15 cellular contexts compared by ENCODE assay signal in the genomic region with DNA sequence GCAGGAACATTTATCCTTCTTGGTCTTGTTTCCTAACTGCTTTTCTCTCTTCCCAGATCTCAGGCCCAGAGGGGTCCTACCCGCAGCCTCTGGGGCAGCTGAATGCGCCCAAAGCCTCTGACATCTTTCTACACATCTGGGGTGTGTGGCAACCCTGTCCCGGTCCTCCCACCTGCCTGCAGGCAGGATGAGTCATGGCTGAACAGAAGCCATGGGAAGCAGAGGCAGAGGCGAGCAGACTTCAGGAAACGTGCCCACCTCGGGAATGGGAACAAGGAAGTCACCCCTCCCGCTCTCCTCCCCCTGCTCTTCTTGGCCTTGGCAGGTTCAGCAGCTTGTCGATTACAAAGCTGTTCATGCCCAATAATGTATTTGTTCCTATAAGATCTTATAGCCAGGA. TPM values are rescaled to one million over a fixed set of nuclear protein-coding genes. Genes with fewer than 3 reads are reported as not detected.
A peak's percentile ranks its signal among the peaks of the same experiment; 100 is the strongest.
DNase-seq lines count a peak whose midpoint lies in the region; ATAC-seq, FAIRE-seq and TF ChIP-seq lines count a peak whose summit lies in the region.
"Had no signal": no experiment of that assay in that cellular context is flagged by ENCODE, and none has a peak within 500 bp of the region (broad histone marks: within the 10 kb centered on the region; RNA-seq: fewer than 3 reads in every experiment).

No MANE protein-coding gene starts in this region.

- TF ChIP-seq CTCF in NB4 (IDR thresholded peaks at IDR 0.05; ENCODE audit: low read depth, low read length): no peak
- TF ChIP-seq CTCF in endothelial cell of umbilical vein (IDR thresholded peaks at IDR 0.05; ENCODE audit: extremely low read depth in 1 of 2, insufficient read depth in 1 of 2, low read depth in 1 of 2, low read length in 2 of 2): no peak
- TF ChIP-seq CTCF in CD14-positive monocyte (IDR thresholded peaks at IDR 0.05): no peak

- POLR2A ChIA-PET in endothelial cell of umbilical vein (lab: Charles Lee): no interaction called here

- H3K36me3 ChIP-seq in endothelial cell of umbilical vein (ENCODE audit: control insufficient read depth in 2 of 2, extremely low read depth in 1 of 2, insufficient read depth in 2 of 2, low read length in 2 of 2) (no peaks in the 10 kb centered on the region), trophoblast cell (ENCODE audit: control insufficient read depth in 1 of 2, insufficient read depth in 2 of 2, low read length in 2 of 2) (no peaks in the 10 kb centered on the region)
- H3K36me3 ChIP-seq: heart left ventricle had no signal

- peaks cover 4 to 10% (median 8%) of the 10 kb centered on the region in 3 donors for H3K27me3 Mint-ChIP-seq in CD14-positive monocyte (ENCODE audit: low read depth in 3 of 3)

- no peak overlapping the region for H3K4me3 Mint-ChIP-seq in CD14-positive monocyte
- H3K4me3 Mint-ChIP-seq: activated CD8-positive, alpha-beta T cell treated with anti-CD3 and anti-CD28 coated beads, Interleukin-2, amount 10 ng/mL, durations not matched to agents 7 days and 5 days; memory B cell had no signal

- H2BK120ac ChIP-seq in trophoblast cell (ENCODE audit: insufficient read depth, low read length, poor library complexity): no peak overlapping the region

- H3K4me2 ChIP-seq in endothelial cell of umbilical vein (ENCODE audit: insufficient read depth, low read length) (no peak overlapping the region), trophoblast cell (ENCODE audit: low read length) (no peak overlapping the region)

- H2BK12ac ChIP-seq in trophoblast cell (ENCODE audit: low read length): no peak overlapping the region

- H3K4me3 ChIP-seq in NB4 (ENCODE audit: low read depth, low read length) (no peak overlapping the region), endothelial cell of umbilical vein (replicated peaks in 1 of 3; ENCODE audit: insufficient read depth in 1 of 3, low read depth in 1 of 3, low read length in 3 of 3) (no peak overlapping the region), trophoblast cell (ENCODE audit: low read depth, low read length) (no peak overlapping the region)
- H3K4me3 ChIP-seq: heart left ventricle, psoas muscle had no signal

- H4K20me1 ChIP-seq in endothelial cell of umbilical vein (replicated peaks; ENCODE audit: control insufficient read depth, extremely low read depth, insufficient read depth, low read length): no peaks in the 10 kb centered on the region

- peak; percentile 38 for DNase-seq in DMS153 (lab: John Stamatoyannopoulos, UW)
- DNase-seq in DMS153 treated with DMSO at 0.1 percent for 48 hours (lab: John Stamatoyannopoulos, UW; ENCODE audit: unreplicated experiment): no peak
- peak; percentile 42 for DNase-seq in NB4 (ENCODE audit: low read depth)
- peak; percentile 30 for DNase-seq in endothelial cell of umbilical vein (ENCODE audit: low read depth, low spot score)
- DNase-seq in trophoblast cell: peak; percentile 97
- DNase-seq in CD14-positive monocyte (ENCODE audit: low spot score): no peak
- DNase-seq: activated CD8-positive, alpha-beta T cell treated with anti-CD3 and anti-CD28 coated beads, Interleukin-2, amount 10 ng/mL, durations not matched to agents 7 days and 5 days; heart left ventricle; NCI-H1048; psoas muscle had no signal

- H3K9ac ChIP-seq in endothelial cell of umbilical vein (replicated peaks; ENCODE audit: extremely low read depth, insufficient read depth, low read length) (no peak overlapping the region), trophoblast cell (ENCODE audit: low read length) (no peak overlapping the region)

- no peak overlapping the region for H2AK5ac ChIP-seq in trophoblast cell (ENCODE audit: low read length)

- peaks cover 0 to 1% of the 10 kb centered on the region in 2 experiments for H3K27me3 ChIP-seq in endothelial cell of umbilical vein (ENCODE audit: control insufficient read depth in 2 of 2, insufficient read depth in 2 of 2, low read length in 2 of 2)
- H3K27me3 ChIP-seq in trophoblast cell (ENCODE audit: insufficient read depth, low read length): no peaks in the 10 kb centered on the region
- H3K27me3 ChIP-seq: heart left ventricle had no signal

- H2AFZ ChIP-seq in endothelial cell of umbilical vein (ENCODE audit: low read depth, low read length) (peak overlapping the region; percentile 59), trophoblast cell (ENCODE audit: insufficient read depth, low read length, poor library complexity) (no peak overlapping the region)

- H4K12ac ChIP-seq in trophoblast cell (ENCODE audit: low read depth, low read length): no peak overlapping the region

- H3K18ac ChIP-seq in trophoblast cell (ENCODE audit: low read length): no peak overlapping the region

- dilution Hi-C loops in endothelial cell of umbilical vein (cut with MboI; ENCODE audit: extremely low pct_ligation_motif_present, low sequenced_read_pairs): no loop called here

- no peak overlapping the region for H4K8ac ChIP-seq in trophoblast cell (ENCODE audit: low read depth, low read length)

- H3K4me1 ChIP-seq in endothelial cell of umbilical vein (ENCODE audit: control insufficient read depth, extremely low read depth, insufficient read depth, low read length): peaks cover 6% of the 10 kb centered on the region
- H3K4me1 ChIP-seq in trophoblast cell (ENCODE audit: control insufficient read depth in 1 of 2, insufficient read depth in 2 of 2, low read length in 2 of 2): peaks cover 2 to 3% of the 10 kb centered on the region in 2 experiments
- H3K4me1 ChIP-seq: heart left ventricle, psoas muscle had no signal

- H3K23ac ChIP-seq in trophoblast cell (ENCODE audit: low read length): no peak overlapping the region

- H2BK5ac ChIP-seq in trophoblast cell (ENCODE audit: low read depth, low read length, poor library complexity): no peak overlapping the region

- no peaks in the 10 kb centered on the region for H3K79me2 ChIP-seq in endothelial cell of umbilical vein (ENCODE audit: control insufficient read depth, insufficient read depth, low read length)
- H3K79me2 ChIP-seq in trophoblast cell (ENCODE audit: control insufficient read depth, insufficient read depth, low read length, poor library complexity): no peaks in the 10 kb centered on the region

- peaks cover 6% of the 10 kb centered on the region for H3K4me1 Mint-ChIP-seq in CD14-positive monocyte
- H3K4me1 Mint-ChIP-seq: memory B cell had no signal

- FAIRE-seq in endothelial cell of umbilical vein (lab: Jason Lieb, UNC): peak; percentile 65

- H4K91ac ChIP-seq in trophoblast cell (ENCODE audit: low read depth, low read length): no peak overlapping the region

- no CpG with 5 or more reads among the region's 8 CpGs for WGBS in trophoblast cell (ENCODE audit: extremely low coverage, insufficient coverage, insufficient read length)

- ATAC-seq in GM18868 (IDR thresholded peaks at IDR 0.05; ENCODE audit: unreplicated experiment): no peak
- ATAC-seq in GM19455 (IDR thresholded peaks at IDR 0.05; ENCODE audit: unreplicated experiment): no peak
- ATAC-seq: activated CD8-positive, alpha-beta T cell treated with anti-CD3 and anti-CD28 coated beads, Interleukin-2, amount 10 ng/mL, durations not matched to agents 7 days and 5 days; activated naive CD4-positive, alpha-beta T cell treated with anti-CD3 and anti-CD28 coated beads, Interleukin-2, amount 50 U/mL, for 72 hours had no signal

- no peak overlapping the region for H3K4ac ChIP-seq in trophoblast cell (ENCODE audit: low read depth, low read length)

- no peak overlapping the region for H3K14ac ChIP-seq in trophoblast cell (ENCODE audit: low read length)

- H3K9me3 ChIP-seq in endothelial cell of umbilical vein (replicated peaks; ENCODE audit: control insufficient read depth, insufficient read depth, low read length) (no peaks in the 10 kb centered on the region), trophoblast cell (ENCODE audit: insufficient read depth, low read depth, low read length) (peaks cover 2% of the 10 kb centered on the region)
- H3K9me3 ChIP-seq: psoas muscle had no signal

- TF ChIP-seq POLR2A in NB4 (IDR thresholded peaks at IDR 0.05; ENCODE audit: extremely low read depth, insufficient read length) (no peak), endothelial cell of umbilical vein (IDR thresholded peaks at IDR 0.05; ENCODE audit: low read depth, low read length) (no peak)

- no peaks in the 10 kb centered on the region for H3K9me1 ChIP-seq in endothelial cell of umbilical vein (replicated peaks; ENCODE audit: control insufficient read depth, extremely low read depth, insufficient read depth, low read length)

- H3K79me1 ChIP-seq in trophoblast cell (ENCODE audit: low read length): no peaks in the 10 kb centered on the region

- BruUV-seq in endothelial cell of umbilical vein (replicated peaks; lab: Mats Ljungman, UMichigan): no TSS peak

- H3K27ac ChIP-seq in endothelial cell of umbilical vein (ENCODE audit: insufficient read depth, low read depth, low read length) (no peak overlapping the region), trophoblast cell (ENCODE audit: low read depth, low read length) (no peak overlapping the region)
- H3K27ac ChIP-seq: 22Rv1, heart left ventricle, psoas muscle had no signal

- CTCF ChIA-PET in endothelial cell of umbilical vein (lab: Charles Lee): interaction anchor here (0.7 to 2.1 kb wide), 5 partner anchors 9 to 682 kb away, joined by 3 to 12 read pairs (median 3); partner anchors contain the start of gene KCNF1

- no peak overlapping the region for H3K27ac Mint-ChIP-seq in CD14-positive monocyte
- H3K27ac Mint-ChIP-seq: activated CD8-positive, alpha-beta T cell treated with anti-CD3 and anti-CD28 coated beads, Interleukin-2, amount 10 ng/mL, durations not matched to agents 7 days and 5 days; activated naive CD4-positive, alpha-beta T cell treated with anti-CD3 and anti-CD28 coated beads, Interleukin-2, amount 50 U/mL, for 72 hours; memory B cell had no signal

- intact Hi-C loops in endothelial cell of umbilical vein (cut with micrococcal nuclease) (loop anchor here (2.0 kb wide), 1 partner anchor 68 kb away; no protein-coding TSS in a partner anchor), CD14-positive monocyte (cut with micrococcal nuclease) (no loop called here)

- H3K36me3 Mint-ChIP-seq in CD14-positive monocyte: no peaks in the 10 kb centered on the region
- H3K36me3 Mint-ChIP-seq: activated naive CD4-positive, alpha-beta T cell treated with anti-CD3 and anti-CD28 coated beads, Interleukin-2, amount 50 U/mL, for 72 hours; memory B cell had no signal

- peaks cover 0 to 9% (median 3%) of the 10 kb centered on the region in 7 donors for H3K9me3 Mint-ChIP-seq in CD14-positive monocyte
- H3K9me3 Mint-ChIP-seq: activated naive CD4-positive, alpha-beta T cell treated with anti-CD3 and anti-CD28 coated beads, Interleukin-2, amount 50 U/mL, for 72 hours had no signal

RNA-seq across cellular contexts. Expression of gene KCNF1, which starts 10.6 kb away (rescaled TPM):
- total RNA-seq in endothelial cell of umbilical vein: 0.28 and 0.42 TPM in 2 replicates
- 0.23 and 0.27 TPM in 2 replicates for polyA plus RNA-seq in endothelial cell of umbilical vein
- 0.13 and 0.16 TPM in 2 replicates for polyA plus RNA-seq in endothelial cell of umbilical vein (2011; cell fraction: cytosol; rRNA removed)
- polyA plus RNA-seq in endothelial cell of umbilical vein (2011; cell fraction: nucleus; rRNA removed): 0.17 TPM in 1 of 2 replicates, not detected in the other
- 0.43 and 0.48 TPM in 2 replicates for polyA plus RNA-seq in endothelial cell of umbilical vein (2012)
- 0.41 TPM in 1 of 2 replicates, not detected in the other for polyA minus RNA-seq in endothelial cell of umbilical vein
- not detected for polyA minus RNA-seq in endothelial cell of umbilical vein (2011; cell fraction: cytosol; rRNA and poly(A)+ RNA removed)
- 0.29 and 0.43 TPM in 2 replicates for polyA minus RNA-seq in endothelial cell of umbilical vein (2011; cell fraction: nucleus; rRNA and poly(A)+ RNA removed)
- polyA plus RNA-seq in trophoblast cell (2013): 1.3 and 1.5 TPM in 2 replicates
- not detected for polyA plus RNA-seq in CD14-positive monocyte
- total RNA-seq: activated CD8-positive, alpha-beta T cell treated with anti-CD3 and anti-CD28 coated beads, Interleukin-2, amount 10 ng/mL, durations not matched to agents 7 days and 5 days; activated naive CD4-positive, alpha-beta T cell treated with anti-CD3 and anti-CD28 coated beads, Interleukin-2, amount 50 U/mL, for 72 hours; psoas muscle had no signal

Comparison
In these comparisons a context has a peak if more than half of its experiments do, and no peak if none do; other contexts are left out.
1. DNase-seq: peak in DMS153 (single experiment), NB4 (single experiment), endothelial cell of umbilical vein (single experiment) and trophoblast cell (2 of 2); none in DMS153 treated with DMSO at 0.1 percent for 48 hours (single experiment) and CD14-positive monocyte (single experiment).